ENCODE assay signal across 1 cellular context in genomic region chr1:244451539-244451950, GRCh38.
TF ChIP-seq lines count a peak whose summit lies in the region.

ADSS2 (minus strand) TSS chr1:244451909; CDS start chr1:244451817, 92 bp downstream.

TF ChIP-seq in HepG2, 621 proteins besides CTCF, POLR2A, EP300 and RAD21 (continued from another document and continues in another):
- TF ChIP-seq MAX (IDR thresholded peaks at IDR 0.05) (no peak), ZNF281 (CRISPR knock-in tag; IDR thresholded peaks at IDR 0.05; ENCODE audit: borderline replicate concordance) (no peak), ZNF891 (CRISPR knock-in tag; IDR thresholded peaks at IDR 0.05) (peak; percentile 86; the same call in 1 of the 2 replicates), ZNF878 (CRISPR knock-in tag; IDR thresholded peaks at IDR 0.05) (no peak), ETV5 (CRISPR knock-in tag; IDR thresholded peaks at IDR 0.05; ENCODE audit: borderline replicate concordance) (0 out of 2 replicates have a peak, but pooled peaks have one; percentile 15), ZNF710 (CRISPR knock-in tag; IDR thresholded peaks at IDR 0.05; ENCODE audit: borderline replicate concordance) (no peak; the same call in 1 of the 2 replicates), ZNF142 (CRISPR knock-in tag; IDR thresholded peaks at IDR 0.05) (no peak), HHEX (CRISPR knock-in tag; IDR thresholded peaks at IDR 0.05) (no peak), ZBTB43 (CRISPR knock-in tag; conservative IDR thresholded peaks at IDR 0.05) (peak; percentile 15; the same call in 1 of the 2 replicates), KLF13 (CRISPR knock-in tag; IDR thresholded peaks at IDR 0.05) (no peak), NAIF1 (CRISPR knock-in tag; IDR thresholded peaks at IDR 0.05; ENCODE audit: borderline replicate concordance) (no peak), ZNF337 (CRISPR knock-in tag; IDR thresholded peaks at IDR 0.05; ENCODE audit: borderline replicate concordance, low read depth) (no peak), ZBTB40 (IDR thresholded peaks at IDR 0.05) (no peak), ZBTB40 (CRISPR knock-in tag; IDR thresholded peaks at IDR 0.05) (no peak), ZBTB10 (CRISPR knock-in tag; IDR thresholded peaks at IDR 0.05; ENCODE audit: borderline replicate concordance) (no peak; the same call in 1 of the 2 replicates), BHLHE40 (IDR thresholded peaks at IDR 0.05; ENCODE audit: low read length) (no peak), EED (CRISPR knock-in tag; IDR thresholded peaks at IDR 0.05) (peak; percentile 85), ZMYM3 (CRISPR knock-in tag; IDR thresholded peaks at IDR 0.05) (0 out of 2 replicates have a peak, but pooled peaks have one; percentile 31), ZMYM2 (CRISPR knock-in tag; IDR thresholded peaks at IDR 0.05) (no peak), ZBTB33 (CRISPR knock-in tag; IDR thresholded peaks at IDR 0.05) (no peak), ZKSCAN5 (CRISPR knock-in tag; IDR thresholded peaks at IDR 0.05) (no peak), ZNF75D (CRISPR knock-in tag; IDR thresholded peaks at IDR 0.05; ENCODE audit: borderline replicate concordance) (no peak)
